8 cellular contexts compared by ENCODE assay signal in genomic region chr16:75566040-75566888, GRCh38. TPM values are rescaled to one million over a fixed set of nuclear protein-coding genes. Genes with fewer than 3 reads are reported as not detected.
DNase-seq lines count a peak whose midpoint lies in the region; ATAC-seq and TF ChIP-seq lines count a peak whose summit lies in the region.

TSS of gene GABARAPL2 (plus strand) at chr16:75566379. CDS start at chr16:75566487, 108 bp downstream.

- intact Hi-C loops in aorta (cut with DNase I), result loop anchor here (5.0 kb wide), 2 partner anchors 49 to 56 kb away; partner anchors contain the start of gene ADAT1 (in 2 of the 2)

- 0 to 1% methylated on average over 64 to 84 of the region's 84 CpGs for WGBS in aorta, 2 donors

- H3K4me3 ChIP-seq in astrocyte of the cerebellum (ENCODE audit: low read depth, low read length) (peak within 1 kb of the TSS; percentile 99), aorta (ENCODE audit: low read length in 2 of 2) (peak within 1 kb of the TSS; percentile 85 to 92)

- no peaks in the 10 kb centered on the region for H3K27me3 ChIP-seq in aorta (ENCODE audit: control insufficient read depth in 1 of 2, insufficient read depth in 2 of 2, low read length in 1 of 2)

- H3K27ac ChIP-seq in aorta (ENCODE audit: low read depth in 1 of 2, low read length in 2 of 2), result peak within 1 kb of the TSS in 1 of 2 donors; percentile 16

- DNase-seq in NCI-H1930 (lab: John Stamatoyannopoulos, UW), result peak; percentile 31 to 77
- DNase-seq in T1000 (lab: John Stamatoyannopoulos, UW), result peak; percentile 75
- no peak for DNase-seq in astrocyte of the cerebellum (ENCODE audit: low read depth)
- peak; percentile 77 for DNase-seq in hepatic stellate cell (ENCODE audit: low spot score)
- DNase-seq in retina, result peak; percentile 96
- peak; percentile 88 to 94 for DNase-seq in aorta

- in situ Hi-C loops in astrocyte of the cerebellum (cut with HindIII; ENCODE audit: low sequenced_read_pairs), result no loop called here

- ATAC-seq in GM18511 (IDR thresholded peaks at IDR 0.05; ENCODE audit: unreplicated experiment), result peak; percentile 71
- ATAC-seq in HG02943 (IDR thresholded peaks at IDR 0.05; ENCODE audit: low read depth, unreplicated experiment), result peak; percentile 71
- peak; percentile 95 for ATAC-seq in aorta (ENCODE audit: low FRiP score)

- no peak for TF ChIP-seq CTCF in astrocyte of the cerebellum (IDR thresholded peaks at IDR 0.05; ENCODE audit: low read depth, low read length, missing control alignments)

- H3K4me1 ChIP-seq in aorta (ENCODE audit: control insufficient read depth in 1 of 2, insufficient read depth in 2 of 2, low read length in 2 of 2), result peaks cover 0 to 7% of the 10 kb centered on the region in 2 donors

- peaks cover 2 to 4% of the 10 kb centered on the region in 2 donors for H3K36me3 ChIP-seq in aorta (ENCODE audit: control insufficient read depth in 1 of 2, insufficient read depth in 2 of 2, low read length in 1 of 2)

- H3K9me3 ChIP-seq in aorta (ENCODE audit: control insufficient read depth, low read length), result no peaks in the 10 kb centered on the region

RNA-seq across cellular contexts. Expression of gene GABARAPL2, which starts in this region (rescaled TPM):
- total RNA-seq in aorta, result 100 to 1,000 TPM; 106 to 154 TPM
- 100 to 1,000 TPM; 198 to 237 TPM for polyA plus RNA-seq in aorta
